In genomic region chr7:16708980-16709379, GRCh38 we compare ENCODE assay signal across 11 cellular contexts. TPM values are rescaled to one million over a fixed set of nuclear protein-coding genes. Genes with fewer than 3 reads are reported as not detected.
A peak's percentile ranks its signal among the peaks of the same experiment; 100 is the strongest.
DNase-seq lines count a peak whose midpoint lies in the region; ATAC-seq and TF ChIP-seq lines count a peak whose summit lies in the region.
"Had no signal": no experiment of that assay in that cellular context is flagged by ENCODE, and none has a peak within 500 bp of the region (broad histone marks: within the 10 kb centered on the region; RNA-seq: fewer than 3 reads in every experiment).

No MANE protein-coding gene starts in this region.

- no peaks in the 10 kb centered on the region for H4K20me1 ChIP-seq in PC-3 (ENCODE audit: low read length)

- intact Hi-C loops in PC-3 (cut with micrococcal nuclease): no loop called here

- H3K9me2 ChIP-seq in PC-3 (replicated peaks; ENCODE audit: low read length): no peaks in the 10 kb centered on the region

- CTCF ChIA-PET in PC-3 (lab: Charles Lee): no interaction called here

- peak; percentile 99 for DNase-seq in GM04503 (ENCODE audit: low read depth)
- DNase-seq in PC-3: peak; percentile 82
- DNase-seq in epithelial cell of esophagus (ENCODE audit: low read depth): peak; percentile 70
- no peak for DNase-seq in cerebellar cortex (ENCODE audit: low spot score)
- no peak for DNase-seq in caudate nucleus (lab: John Stamatoyannopoulos, UW)
- no peak for DNase-seq in NCI-H524 (lab: John Stamatoyannopoulos, UW)
- no peak for DNase-seq in GM19240 (ENCODE audit: insufficient read length, low spot score)
- DNase-seq: activated CD4-positive, alpha-beta T cell treated with anti-CD3 and anti-CD28 coated beads, Interleukin-2, amount 50 U/mL, for 1 hour; testis had no signal

- H3K27ac ChIP-seq in PC-3 (ENCODE audit: low read length): peak overlapping the region; percentile 46
- H3K27ac ChIP-seq in neutrophil: peak overlapping the region; percentile 47
- H3K27ac ChIP-seq in caudate nucleus (ENCODE audit: low read depth, low read length): no peak overlapping the region
- H3K27ac ChIP-seq: testis had no signal

- BruUV-seq in PC-3 (replicated peaks; lab: Mats Ljungman, UMichigan): no TSS peak

- H3K27me3 ChIP-seq in PC-3 (ENCODE audit: low read length) (no peaks in the 10 kb centered on the region), neutrophil (no peaks in the 10 kb centered on the region)
- H3K27me3 ChIP-seq: testis had no signal

- no peak overlapping the region for H3K4me2 ChIP-seq in PC-3 (ENCODE audit: low read length)

- H3F3A ChIP-seq in PC-3 (ENCODE audit: low read length, unreplicated experiment): no peaks in the 10 kb centered on the region

- no peaks in the 10 kb centered on the region for H3K79me2 ChIP-seq in PC-3 (ENCODE audit: low read length)

- POLR2A ChIA-PET in PC-3 (lab: Charles Lee; ENCODE audit: unreplicated experiment): no interaction called here

- no peak overlapping the region for H3K9ac ChIP-seq in PC-3 (ENCODE audit: low read length)

- H3K4me3 ChIP-seq in PC-3 (ENCODE audit: low read length): no peak overlapping the region
- no peak overlapping the region for H3K4me3 ChIP-seq in epithelial cell of esophagus (ENCODE audit: low read length)
- no peak overlapping the region for H3K4me3 ChIP-seq in neutrophil (ENCODE audit: low read depth in 1 of 2, low read length in 1 of 2)
- H3K4me3 ChIP-seq: lung, testis had no signal

- H3K9me3 ChIP-seq in PC-3 (ENCODE audit: low read length): no peaks in the 10 kb centered on the region
- no peaks in the 10 kb centered on the region for H3K9me3 ChIP-seq in neutrophil
- H3K9me3 ChIP-seq: testis had no signal

- TF ChIP-seq CTCF in PC-3 (conservative IDR thresholded peaks at IDR 0.05; ENCODE audit: low read depth, low read length): 0 out of 2 replicates have a peak, but pooled peaks have one; percentile 8
- no peak for TF ChIP-seq CTCF in epithelial cell of esophagus (IDR thresholded peaks at IDR 0.05; ENCODE audit: insufficient read depth, low read depth, low read length, missing control alignments)
- TF ChIP-seq CTCF in neutrophil (IDR thresholded peaks at IDR 0.05): no peak

- H2AFZ ChIP-seq in PC-3 (ENCODE audit: low read length): no peak overlapping the region

- peak; percentile 82 for ATAC-seq in PC-3

- H3K4me1 ChIP-seq in PC-3 (ENCODE audit: insufficient read depth, low read length) (peaks cover 28% of the 10 kb centered on the region), neutrophil (ENCODE audit: control insufficient read depth in 1 of 2, insufficient read depth in 1 of 2, low read depth in 1 of 2, low read length in 1 of 2) (peaks cover 0 to 11% of the 10 kb centered on the region in 2 experiments)
- H3K4me1 ChIP-seq: testis had no signal

- peaks cover 29% of the 10 kb centered on the region for H3K36me3 ChIP-seq in PC-3 (ENCODE audit: low read depth, low read length)
- H3K36me3 ChIP-seq in neutrophil: no peaks in the 10 kb centered on the region

RNA-seq across cellular contexts. Expression of gene TSPAN13, which starts 44.6 kb away (rescaled TPM):
- total RNA-seq in PC-3 (2014; rRNA removed): 27.6 and 34.9 TPM in 2 replicates

Comparison
In these comparisons a context has a peak if more than half of its experiments do, and no peak if none do; other contexts are left out.
1. DNase-seq: peak in GM04503 (single experiment), PC-3 (single experiment) and epithelial cell of esophagus (single experiment); none in cerebellar cortex (single experiment), caudate nucleus (0 of 61), NCI-H524 (0 of 2) and GM19240 (single experiment).